ENCODE assay signal across 8 cellular contexts in the genomic region with DNA sequence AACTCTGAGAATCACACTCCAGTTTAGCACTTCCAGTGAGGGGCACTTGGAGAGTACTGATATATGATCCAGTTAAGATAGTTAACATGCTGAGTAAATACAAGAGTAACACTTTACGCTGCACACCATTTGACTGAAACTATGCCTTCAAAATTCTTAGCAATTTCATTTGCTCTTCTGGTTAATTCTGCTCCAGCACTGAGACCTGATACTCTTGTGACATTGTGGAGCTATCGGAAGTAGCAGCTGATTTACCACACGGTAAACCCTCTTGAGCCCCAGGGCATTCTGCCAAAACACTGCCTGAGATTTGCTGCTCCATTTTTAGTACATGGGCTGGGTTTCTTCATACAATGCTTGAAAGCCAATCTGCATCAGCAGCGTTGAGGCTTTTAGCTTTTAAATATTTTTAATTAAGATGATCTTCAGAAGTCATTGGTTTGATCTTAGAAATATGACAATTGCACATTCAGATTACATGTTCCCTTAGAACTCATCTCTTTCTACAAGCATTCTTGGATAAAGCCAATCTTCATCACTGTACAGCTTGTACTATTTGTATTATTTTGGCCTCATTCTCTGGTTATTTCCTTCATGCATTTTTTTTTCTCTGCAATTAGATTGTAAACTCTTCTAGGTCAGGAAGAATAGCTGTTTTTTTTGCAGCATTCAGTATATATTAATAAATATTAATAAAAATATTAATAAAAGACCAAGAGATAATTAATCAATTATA.
DNase-seq lines count a peak whose midpoint lies in the region; ATAC-seq and TF ChIP-seq lines count a peak whose summit lies in the region.

No MANE protein-coding gene starts in this region.

- DNase-seq in BE2C (peak; percentile 11), NCI-H1417 treated with DMSO at 0.1 percent for 48 hours (lab: John Stamatoyannopoulos, UW) (peak; percentile 18), colonic mucosa (peak; percentile 33), KG1 (lab: John Stamatoyannopoulos, UW) (no peak), HK-2 (ENCODE audit: unreplicated experiment) (no peak), SK-N-DZ (ENCODE audit: low spot score) (no peak), PC-3 (no peak)

- H3K4me1 ChIP-seq in BE2C (no peaks in the 10 kb centered on the region), colonic mucosa (no peaks in the 10 kb centered on the region), PC-3 (ENCODE audit: insufficient read depth, low read length) (no peaks in the 10 kb centered on the region)

- H3K36me3 ChIP-seq in BE2C (no peaks in the 10 kb centered on the region), colonic mucosa (no peaks in the 10 kb centered on the region), PC-3 (ENCODE audit: low read depth, low read length) (no peaks in the 10 kb centered on the region)

- H2AFZ ChIP-seq in PC-3 (ENCODE audit: low read length): no peak overlapping the region

- POLR2A ChIA-PET in PC-3 (lab: Charles Lee; ENCODE audit: unreplicated experiment): no interaction called here

- no peak overlapping the region for H3K4me3 ChIP-seq in BE2C (ENCODE audit: low read depth, low read length)
- no peak overlapping the region for H3K4me3 ChIP-seq in colonic mucosa
- no peak overlapping the region for H3K4me3 ChIP-seq in PC-3 (ENCODE audit: low read length)

- no peak overlapping the region for H3K4me2 ChIP-seq in PC-3 (ENCODE audit: low read length)

- CTCF ChIA-PET in PC-3 (lab: Charles Lee): no interaction called here

- H3K9me2 ChIP-seq in PC-3 (replicated peaks; ENCODE audit: low read length): no peaks in the 10 kb centered on the region

- peaks cover 11% of the 10 kb centered on the region for H3K27me3 ChIP-seq in BE2C
- no peaks in the 10 kb centered on the region for H3K27me3 ChIP-seq in colonic mucosa
- peaks cover 20% of the 10 kb centered on the region for H3K27me3 ChIP-seq in PC-3 (ENCODE audit: low read length)

- H3K9ac ChIP-seq in colonic mucosa (ENCODE audit: low read depth in 2 of 2, low read length in 2 of 2) (no peak overlapping the region), PC-3 (ENCODE audit: low read length) (no peak overlapping the region)

- TF ChIP-seq CTCF in BE2C (IDR thresholded peaks at IDR 0.05; ENCODE audit: low read depth, low read length) (no peak), colonic mucosa (IDR thresholded peaks at IDR 0.05) (no peak), PC-3 (conservative IDR thresholded peaks at IDR 0.05; ENCODE audit: low read depth, low read length) (no peak)

- peak; percentile 53 for ATAC-seq in GM19463 (IDR thresholded peaks at IDR 0.05; ENCODE audit: unreplicated experiment)
- ATAC-seq in PC-3: no peak

- H4K20me1 ChIP-seq in PC-3 (ENCODE audit: low read length): no peaks in the 10 kb centered on the region

- no TSS peak for BruUV-seq in PC-3 (replicated peaks; lab: Mats Ljungman, UMichigan)

- H3K9me3 ChIP-seq in BE2C (no peaks in the 10 kb centered on the region), colonic mucosa (no peaks in the 10 kb centered on the region), PC-3 (ENCODE audit: low read length) (no peaks in the 10 kb centered on the region)

- H3K79me2 ChIP-seq in PC-3 (ENCODE audit: low read length): no peaks in the 10 kb centered on the region

- intact Hi-C loops in colonic mucosa (cut with DNase I): loop anchor here (5.0 to 10.0 kb wide), 2 partner anchors 474 to 577 kb away; partner anchors contain the start of gene COL25A1
- intact Hi-C loops in PC-3 (cut with micrococcal nuclease): loop anchor here (5.0 kb wide), 1 partner anchor 467 kb away; no protein-coding TSS in a partner anchor

- H3K27ac ChIP-seq in colonic mucosa (no peak overlapping the region), PC-3 (ENCODE audit: low read length) (no peak overlapping the region)

- H3F3A ChIP-seq in PC-3 (ENCODE audit: low read length, unreplicated experiment): no peaks in the 10 kb centered on the region

Comparison
In these comparisons a context has a peak if more than half of its experiments do, and no peak if none do; other contexts are left out.
1. DNase-seq: peak in BE2C (single experiment), NCI-H1417 treated with DMSO at 0.1 percent for 48 hours (single experiment) and colonic mucosa (single experiment); none in KG1 (single experiment), HK-2 (single experiment), SK-N-DZ (single experiment) and PC-3 (single experiment).